Comparison of ENCODE assay signal across 1 cellular context in genomic region chr9:130473521-130473920, GRCh38.
TF ChIP-seq lines count a peak whose summit lies in the region.

No MANE protein-coding gene starts in this region.

TF ChIP-seq in SK-N-SH treated with all-trans-retinoic acid at 6 μM for 48 hours, 23 proteins besides CTCF, POLR2A, EP300 and RAD21 (continued from another document):
- TF ChIP-seq CSRNP3 (CRISPR knock-in tag; IDR thresholded peaks at IDR 0.05) (no peak), ZNF8 (CRISPR knock-in tag; IDR thresholded peaks at IDR 0.05) (no peak), ZNF565 (CRISPR knock-in tag; conservative IDR thresholded peaks at IDR 0.05; ENCODE audit: low read depth) (no peak), OSR1 (CRISPR knock-in tag; IDR thresholded peaks at IDR 0.05) (no peak)
